8 cellular contexts compared by ENCODE assay signal in the genomic region with DNA sequence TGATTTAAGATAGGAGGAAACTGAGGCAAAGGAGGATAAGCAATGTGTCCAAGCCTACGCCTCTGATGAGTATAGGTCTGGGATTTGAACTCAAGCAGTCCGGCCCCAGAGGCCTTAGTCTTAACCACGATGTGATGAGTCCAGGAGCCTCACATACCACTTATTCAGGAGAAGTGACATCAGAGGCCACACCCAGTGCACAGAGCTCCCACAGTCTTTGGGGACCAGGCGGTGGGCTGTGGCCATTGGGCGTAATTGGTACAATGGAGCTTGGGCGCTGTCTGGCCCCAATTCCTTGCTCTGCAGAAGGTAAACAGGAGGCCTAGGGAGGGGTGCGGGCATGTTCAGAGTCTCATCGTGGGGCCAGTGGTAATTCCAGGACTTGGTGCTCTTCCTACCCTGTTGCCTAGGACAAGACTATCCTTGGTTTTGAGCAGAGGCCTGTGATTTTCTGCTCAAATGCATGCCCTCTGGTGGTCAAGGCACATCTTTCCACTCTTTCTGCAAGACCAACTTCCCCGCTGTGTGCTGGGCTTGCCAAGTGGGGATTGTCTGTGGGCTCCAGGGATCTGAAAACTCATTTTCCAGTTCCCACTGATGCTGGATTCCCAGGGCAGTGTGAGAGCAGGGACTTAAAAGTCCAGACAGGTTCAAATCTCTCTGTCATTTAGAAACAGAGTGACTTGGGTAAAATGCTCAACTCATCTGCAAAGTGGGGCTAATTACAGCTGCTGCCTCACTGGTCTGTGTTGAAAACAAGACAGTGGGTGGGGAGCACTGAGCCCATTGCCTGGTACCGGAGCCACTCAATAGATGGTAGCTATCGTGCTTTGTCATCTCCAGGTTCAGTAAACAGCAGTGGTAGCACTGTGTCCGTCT. TPM values are rescaled to one million over a fixed set of nuclear protein-coding genes. Genes with fewer than 3 reads are reported as not detected.
A peak's percentile ranks its signal among the peaks of the same experiment; 100 is the strongest.
DNase-seq lines count a peak whose midpoint lies in the region; ATAC-seq, FAIRE-seq and TF ChIP-seq lines count a peak whose summit lies in the region.

No MANE protein-coding gene starts in this region.

- DNase-seq in A549 (ENCODE audit: low read depth in 1 of 2, low spot score in 1 of 2) (peak; percentile 75 to 87), GDM1 (lab: John Stamatoyannopoulos, UW) (peak; percentile 39), NCI-H226 (peak; percentile 37), ascending aorta (ENCODE audit: low spot score in 2 of 2) (no peak), right cardiac atrium (no peak), putamen (ENCODE audit: low spot score) (peak; percentile 85), NCI-H187 treated with DMSO at 0.1 percent for 48 hours (lab: John Stamatoyannopoulos, UW) (no peak), DMS79 treated with DMSO at 0.1 percent for 48 hours (lab: John Stamatoyannopoulos, UW) (no peak)

- TF ChIP-seq CTCF in A549 (IDR thresholded peaks at IDR 0.05): peak; percentile 75
- TF ChIP-seq CTCF in ascending aorta (IDR thresholded peaks at IDR 0.05): peak; percentile 45 to 62 (median 54)

- H3K27ac ChIP-seq in A549 (peak overlapping the region; percentile 52 to 92; a peak in 5 of 6 replicates), ascending aorta (no peak overlapping the region), right cardiac atrium (ENCODE audit: low read length) (peak overlapping the region; percentile 83)

- intact Hi-C loops in ascending aorta (cut with DNase I): loop anchor here (1.0 kb wide), 1 partner anchor 65 kb away; no protein-coding TSS in a partner anchor
- intact Hi-C loops in right cardiac atrium (cut with DNase I): loop anchor here (2.0 to 5.0 kb wide), 3 partner anchors 36 to 65 kb away; no protein-coding TSS in a partner anchor

- H3K36me3 ChIP-seq in ascending aorta: peaks cover 25 to 39% of the 10 kb centered on the region in 2 donors

- peak; percentile 18 for FAIRE-seq in A549 (lab: Jason Lieb, UNC)

- H3K4me2 ChIP-seq in A549: peak overlapping the region; percentile 56; the same call in 2 of the 3 replicates

- no peak for TF ChIP-seq POLR2A in A549 (IDR thresholded peaks at IDR 0.05; ENCODE audit: low read length)

- POLR2A ChIA-PET in A549 (lab: Yijun Ruan, JAX): interaction anchor here (1.2 kb wide), 1 partner anchor 74 kb away, joined by 4 read pairs; no protein-coding TSS in a partner anchor

- H3K9me3 ChIP-seq in A549 (no peaks in the 10 kb centered on the region), ascending aorta (no peaks in the 10 kb centered on the region), right cardiac atrium (ENCODE audit: control insufficient read depth, low read length) (no peaks in the 10 kb centered on the region)

- CTCF ChIA-PET in A549 (lab: Yijun Ruan, JAX): interaction anchor here (0.8 to 20.8 kb wide), 18 partner anchors 9 to 147 kb away, joined by 3 to 439 read pairs (median 6); partner anchors contain the start of genes NDST1 and RPS14

- WGBS in A549 (ENCODE audit: missing lambda C conversion rate): 67% methylated on average over 12 of the region's 12 CpGs
- 68% methylated on average over 12 of the region's 12 CpGs for WGBS in right cardiac atrium

- ATAC-seq in A549: peak; percentile 81 to 87
- ATAC-seq in right cardiac atrium: peak; percentile 53 to 59

- peak; percentile 74 to 82 for TF ChIP-seq RAD21 in A549 (conservative IDR thresholded peaks at IDR 0.05 in 1 of 2, IDR thresholded peaks at IDR 0.05 in 1 of 2)

- no peak for TF ChIP-seq EP300 in A549 (IDR thresholded peaks at IDR 0.05)

- H3K4me3 ChIP-seq in A549 (no peak overlapping the region), ascending aorta (no peak overlapping the region), right cardiac atrium (ENCODE audit: low read length) (no peak overlapping the region)

- H3K27me3 ChIP-seq in ascending aorta (no peaks in the 10 kb centered on the region), right cardiac atrium (ENCODE audit: control insufficient read depth, insufficient read depth) (no peaks in the 10 kb centered on the region)

- H3K4me1 ChIP-seq in A549 (peaks cover 59% of the 10 kb centered on the region), ascending aorta (peaks cover 5 to 34% of the 10 kb centered on the region in 2 donors), right cardiac atrium (ENCODE audit: control insufficient read depth, insufficient read depth, low read length) (peaks cover 31% of the 10 kb centered on the region)

TF ChIP-seq in A549, 52 proteins besides CTCF, POLR2A, EP300 and RAD21:
- TF ChIP-seq MAZ (IDR thresholded peaks at IDR 0.05; ENCODE audit: borderline replicate concordance, low read depth, low read length) (no peak), EHF (CRISPR knock-in tag; IDR thresholded peaks at IDR 0.05) (no peak), FOSB (CRISPR knock-in tag; IDR thresholded peaks at IDR 0.05) (no peak), HOXB5 (CRISPR knock-in tag; IDR thresholded peaks at IDR 0.05) (no peak), SMC3 (IDR thresholded peaks at IDR 0.05) (peak; percentile 93), MAX (IDR thresholded peaks at IDR 0.05) (0 out of 2 replicates have a peak, but pooled peaks have one; percentile 24)
- TF ChIP-seq, protein P1, sequence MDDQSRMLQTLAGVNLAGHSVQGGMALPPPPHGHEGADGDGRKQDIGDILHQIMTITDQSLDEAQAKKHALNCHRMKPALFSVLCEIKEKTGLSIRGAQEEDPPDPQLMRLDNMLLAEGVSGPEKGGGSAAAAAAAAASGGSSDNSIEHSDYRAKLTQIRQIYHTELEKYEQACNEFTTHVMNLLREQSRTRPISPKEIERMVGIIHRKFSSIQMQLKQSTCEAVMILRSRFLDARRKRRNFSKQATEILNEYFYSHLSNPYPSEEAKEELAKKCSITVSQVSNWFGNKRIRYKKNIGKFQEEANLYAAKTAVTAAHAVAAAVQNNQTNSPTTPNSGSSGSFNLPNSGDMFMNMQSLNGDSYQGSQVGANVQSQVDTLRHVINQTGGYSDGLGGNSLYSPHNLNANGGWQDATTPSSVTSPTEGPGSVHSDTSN (IDR thresholded peaks at IDR 0.05): no peak

RNA-seq across cellular contexts. Expression of gene NDST1, which starts 15.8 kb away (rescaled TPM):
- polyA plus RNA-seq in A549 (2011; rRNA removed): 24.4 and 27.7 TPM in 2 replicates
- polyA plus RNA-seq in A549 (2012; cell fraction: cytosol; rRNA removed): 28.2 and 45.6 TPM in 2 replicates
- 70.2 and 91.2 TPM in 2 replicates for polyA plus RNA-seq in A549 (2012; cell fraction: nucleus; rRNA removed)
- polyA plus RNA-seq in A549 (2017; fragmentation: RNase III; extraction: RNeasy Plus Mini Kit Qiagen cat#74134 plus additional on column Dnase treatment): 50.8 to 59.7 TPM (median 55.8 TPM) in 3 replicates
- polyA minus RNA-seq in A549 (2011; rRNA and poly(A)+ RNA removed): 37.2 and 50.7 TPM in 2 replicates
- total RNA-seq in ascending aorta: 71.5 TPM
- 10 to 100 TPM; 53.1 to 67.8 (median 58.7) TPM for total RNA-seq in right cardiac atrium
- polyA plus RNA-seq in right cardiac atrium: 45.9 TPM

Comparison
In these comparisons a context has a peak if more than half of its experiments do, and no peak if none do; other contexts are left out.
1. DNase-seq: peak in A549 (2 of 2), GDM1 (single experiment), NCI-H226 (single experiment) and putamen (single experiment); none in ascending aorta (0 of 2), right cardiac atrium (0 of 3), NCI-H187 treated with DMSO at 0.1 percent for 48 hours (single experiment) and DMS79 treated with DMSO at 0.1 percent for 48 hours (single experiment).
2. H3K27ac ChIP-seq: peak in A549 (2 of 2) and right cardiac atrium (single experiment); none in ascending aorta (0 of 2).